ENCODE assay signal across 2 cellular contexts in the genomic region with DNA sequence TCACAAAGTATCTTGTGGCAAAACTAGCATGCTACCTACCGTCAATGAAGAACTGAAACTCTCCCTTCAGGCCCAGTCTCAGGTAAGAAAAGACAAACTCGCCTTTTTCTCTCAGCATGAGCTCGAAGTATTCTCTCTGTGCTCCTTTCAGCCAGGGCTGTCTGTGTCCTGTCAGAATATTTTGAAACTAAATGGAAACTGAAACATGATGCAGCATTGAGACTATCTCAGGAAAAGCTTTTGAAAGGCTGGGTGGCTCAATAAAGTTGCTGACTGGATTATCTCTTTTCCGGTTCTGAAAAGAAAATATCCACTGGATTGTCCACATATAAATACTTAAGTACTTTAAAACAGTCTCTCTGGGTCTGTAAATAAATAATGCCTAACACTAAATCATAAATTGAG.
TF ChIP-seq lines count a peak whose summit lies in the region.

No MANE protein-coding gene starts in this region.

TF ChIP-seq in GM23338, 12 proteins besides CTCF, POLR2A, EP300 and RAD21 (continues in another document):
- no peak for TF ChIP-seq NANOG (IDR thresholded peaks at IDR 0.05; ENCODE audit: borderline replicate concordance)
- no peak for TF ChIP-seq STAT1 (IDR thresholded peaks at IDR 0.05; ENCODE audit: unreplicated experiment)
- no peak for TF ChIP-seq ZNF114 (CRISPR knock-in tag; IDR thresholded peaks at IDR 0.05)
- no peak for TF ChIP-seq POLR2AphosphoS5 (IDR thresholded peaks at IDR 0.05; ENCODE audit: low read depth)
- TF ChIP-seq, protein P1, sequence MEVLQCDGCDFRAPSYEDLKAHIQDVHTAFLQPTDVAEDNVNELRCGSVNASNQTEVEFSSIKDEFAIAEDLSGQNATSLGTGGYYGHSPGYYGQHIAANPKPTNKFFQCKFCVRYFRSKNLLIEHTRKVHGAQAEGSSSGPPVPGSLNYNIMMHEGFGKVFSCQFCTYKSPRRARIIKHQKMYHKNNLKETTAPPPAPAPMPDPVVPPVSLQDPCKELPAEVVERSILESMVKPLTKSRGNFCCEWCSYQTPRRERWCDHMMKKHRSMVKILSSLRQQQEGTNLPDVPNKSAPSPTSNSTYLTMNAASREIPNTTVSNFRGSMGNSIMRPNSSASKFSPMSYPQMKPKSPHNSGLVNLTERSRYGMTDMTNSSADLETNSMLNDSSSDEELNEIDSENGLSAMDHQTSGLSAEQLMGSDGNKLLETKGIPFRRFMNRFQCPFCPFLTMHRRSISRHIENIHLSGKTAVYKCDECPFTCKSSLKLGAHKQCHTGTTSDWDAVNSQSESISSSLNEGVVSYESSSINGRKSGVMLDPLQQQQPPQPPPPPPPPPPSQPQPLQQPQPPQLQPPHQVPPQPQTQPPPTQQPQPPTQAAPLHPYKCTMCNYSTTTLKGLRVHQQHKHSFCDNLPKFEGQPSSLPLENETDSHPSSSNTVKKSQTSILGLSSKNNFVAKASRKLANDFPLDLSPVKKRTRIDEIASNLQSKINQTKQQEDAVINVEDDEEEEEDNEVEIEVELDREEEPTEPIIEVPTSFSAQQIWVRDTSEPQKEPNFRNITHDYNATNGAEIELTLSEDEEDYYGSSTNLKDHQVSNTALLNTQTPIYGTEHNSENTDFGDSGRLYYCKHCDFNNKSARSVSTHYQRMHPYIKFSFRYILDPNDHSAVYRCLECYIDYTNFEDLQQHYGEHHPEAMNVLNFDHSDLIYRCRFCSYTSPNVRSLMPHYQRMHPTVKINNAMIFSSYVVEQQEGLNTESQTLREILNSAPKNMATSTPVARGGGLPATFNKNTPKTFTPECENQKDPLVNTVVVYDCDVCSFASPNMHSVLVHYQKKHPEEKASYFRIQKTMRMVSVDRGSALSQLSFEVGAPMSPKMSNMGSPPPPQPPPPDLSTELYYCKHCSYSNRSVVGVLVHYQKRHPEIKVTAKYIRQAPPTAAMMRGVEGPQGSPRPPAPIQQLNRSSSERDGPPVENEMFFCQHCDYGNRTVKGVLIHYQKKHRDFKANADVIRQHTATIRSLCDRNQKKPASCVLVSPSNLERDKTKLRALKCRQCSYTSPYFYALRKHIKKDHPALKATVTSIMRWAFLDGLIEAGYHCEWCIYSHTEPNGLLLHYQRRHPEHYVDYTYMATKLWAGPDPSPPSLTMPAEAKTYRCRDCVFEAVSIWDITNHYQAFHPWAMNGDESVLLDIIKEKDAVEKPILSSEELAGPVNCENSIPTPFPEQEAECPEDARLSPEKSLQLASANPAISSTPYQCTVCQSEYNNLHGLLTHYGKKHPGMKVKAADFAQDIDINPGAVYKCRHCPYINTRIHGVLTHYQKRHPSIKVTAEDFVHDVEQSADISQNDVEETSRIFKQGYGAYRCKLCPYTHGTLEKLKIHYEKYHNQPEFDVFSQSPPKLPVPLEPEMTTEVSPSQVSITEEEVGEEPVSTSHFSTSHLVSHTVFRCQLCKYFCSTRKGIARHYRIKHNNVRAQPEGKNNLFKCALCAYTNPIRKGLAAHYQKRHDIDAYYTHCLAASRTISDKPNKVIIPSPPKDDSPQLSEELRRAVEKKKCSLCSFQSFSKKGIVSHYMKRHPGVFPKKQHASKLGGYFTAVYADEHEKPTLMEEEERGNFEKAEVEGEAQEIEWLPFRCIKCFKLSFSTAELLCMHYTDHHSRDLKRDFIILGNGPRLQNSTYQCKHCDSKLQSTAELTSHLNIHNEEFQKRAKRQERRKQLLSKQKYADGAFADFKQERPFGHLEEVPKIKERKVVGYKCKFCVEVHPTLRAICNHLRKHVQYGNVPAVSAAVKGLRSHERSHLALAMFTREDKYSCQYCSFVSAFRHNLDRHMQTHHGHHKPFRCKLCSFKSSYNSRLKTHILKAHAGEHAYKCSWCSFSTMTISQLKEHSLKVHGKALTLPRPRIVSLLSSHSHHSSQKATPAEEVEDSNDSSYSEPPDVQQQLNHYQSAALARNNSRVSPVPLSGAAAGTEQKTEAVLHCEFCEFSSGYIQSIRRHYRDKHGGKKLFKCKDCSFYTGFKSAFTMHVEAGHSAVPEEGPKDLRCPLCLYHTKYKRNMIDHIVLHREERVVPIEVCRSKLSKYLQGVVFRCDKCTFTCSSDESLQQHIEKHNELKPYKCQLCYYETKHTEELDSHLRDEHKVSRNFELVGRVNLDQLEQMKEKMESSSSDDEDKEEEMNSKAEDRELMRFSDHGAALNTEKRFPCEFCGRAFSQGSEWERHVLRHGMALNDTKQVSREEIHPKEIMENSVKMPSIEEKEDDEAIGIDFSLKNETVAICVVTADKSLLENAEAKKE (CRISPR knock-in tag; IDR thresholded peaks at IDR 0.05) = no peak
- TF ChIP-seq JUNB (IDR thresholded peaks at IDR 0.05; ENCODE audit: unreplicated experiment) = no peak
- TF ChIP-seq, protein P2, sequence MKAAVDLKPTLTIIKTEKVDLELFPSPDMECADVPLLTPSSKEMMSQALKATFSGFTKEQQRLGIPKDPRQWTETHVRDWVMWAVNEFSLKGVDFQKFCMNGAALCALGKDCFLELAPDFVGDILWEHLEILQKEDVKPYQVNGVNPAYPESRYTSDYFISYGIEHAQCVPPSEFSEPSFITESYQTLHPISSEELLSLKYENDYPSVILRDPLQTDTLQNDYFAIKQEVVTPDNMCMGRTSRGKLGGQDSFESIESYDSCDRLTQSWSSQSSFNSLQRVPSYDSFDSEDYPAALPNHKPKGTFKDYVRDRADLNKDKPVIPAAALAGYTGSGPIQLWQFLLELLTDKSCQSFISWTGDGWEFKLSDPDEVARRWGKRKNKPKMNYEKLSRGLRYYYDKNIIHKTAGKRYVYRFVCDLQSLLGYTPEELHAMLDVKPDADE (IDR thresholded peaks at IDR 0.05) = no peak
- TF ChIP-seq, protein P3, sequence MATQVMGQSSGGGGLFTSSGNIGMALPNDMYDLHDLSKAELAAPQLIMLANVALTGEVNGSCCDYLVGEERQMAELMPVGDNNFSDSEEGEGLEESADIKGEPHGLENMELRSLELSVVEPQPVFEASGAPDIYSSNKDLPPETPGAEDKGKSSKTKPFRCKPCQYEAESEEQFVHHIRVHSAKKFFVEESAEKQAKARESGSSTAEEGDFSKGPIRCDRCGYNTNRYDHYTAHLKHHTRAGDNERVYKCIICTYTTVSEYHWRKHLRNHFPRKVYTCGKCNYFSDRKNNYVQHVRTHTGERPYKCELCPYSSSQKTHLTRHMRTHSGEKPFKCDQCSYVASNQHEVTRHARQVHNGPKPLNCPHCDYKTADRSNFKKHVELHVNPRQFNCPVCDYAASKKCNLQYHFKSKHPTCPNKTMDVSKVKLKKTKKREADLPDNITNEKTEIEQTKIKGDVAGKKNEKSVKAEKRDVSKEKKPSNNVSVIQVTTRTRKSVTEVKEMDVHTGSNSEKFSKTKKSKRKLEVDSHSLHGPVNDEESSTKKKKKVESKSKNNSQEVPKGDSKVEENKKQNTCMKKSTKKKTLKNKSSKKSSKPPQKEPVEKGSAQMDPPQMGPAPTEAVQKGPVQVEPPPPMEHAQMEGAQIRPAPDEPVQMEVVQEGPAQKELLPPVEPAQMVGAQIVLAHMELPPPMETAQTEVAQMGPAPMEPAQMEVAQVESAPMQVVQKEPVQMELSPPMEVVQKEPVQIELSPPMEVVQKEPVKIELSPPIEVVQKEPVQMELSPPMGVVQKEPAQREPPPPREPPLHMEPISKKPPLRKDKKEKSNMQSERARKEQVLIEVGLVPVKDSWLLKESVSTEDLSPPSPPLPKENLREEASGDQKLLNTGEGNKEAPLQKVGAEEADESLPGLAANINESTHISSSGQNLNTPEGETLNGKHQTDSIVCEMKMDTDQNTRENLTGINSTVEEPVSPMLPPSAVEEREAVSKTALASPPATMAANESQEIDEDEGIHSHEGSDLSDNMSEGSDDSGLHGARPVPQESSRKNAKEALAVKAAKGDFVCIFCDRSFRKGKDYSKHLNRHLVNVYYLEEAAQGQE (IDR thresholded peaks at IDR 0.05; ENCODE audit: unreplicated experiment) = no peak
- no peak for TF ChIP-seq CREB1 (CRISPR knock-in tag; IDR thresholded peaks at IDR 0.05; ENCODE audit: low read depth)
- no peak for TF ChIP-seq EZH2phosphoT487 (IDR thresholded peaks at IDR 0.05; ENCODE audit: unreplicated experiment)

TF ChIP-seq in SK-N-SH, 30 proteins besides CTCF, POLR2A, EP300 and RAD21:
- TF ChIP-seq, protein P3 (IDR thresholded peaks at IDR 0.05; ENCODE audit: low read depth, low read length) = no peak
- TF ChIP-seq EZH2phosphoT487 (IDR thresholded peaks at IDR 0.05; ENCODE audit: borderline replicate concordance, low read depth) (no peak), ELF1 (IDR thresholded peaks at IDR 0.05) (no peak), GATA2 (CRISPR knock-in tag; IDR thresholded peaks at IDR 0.05) (no peak), MXI1 (IDR thresholded peaks at IDR 0.05; ENCODE audit: low read depth, low read length) (no peak)
- TF ChIP-seq, protein P4, sequence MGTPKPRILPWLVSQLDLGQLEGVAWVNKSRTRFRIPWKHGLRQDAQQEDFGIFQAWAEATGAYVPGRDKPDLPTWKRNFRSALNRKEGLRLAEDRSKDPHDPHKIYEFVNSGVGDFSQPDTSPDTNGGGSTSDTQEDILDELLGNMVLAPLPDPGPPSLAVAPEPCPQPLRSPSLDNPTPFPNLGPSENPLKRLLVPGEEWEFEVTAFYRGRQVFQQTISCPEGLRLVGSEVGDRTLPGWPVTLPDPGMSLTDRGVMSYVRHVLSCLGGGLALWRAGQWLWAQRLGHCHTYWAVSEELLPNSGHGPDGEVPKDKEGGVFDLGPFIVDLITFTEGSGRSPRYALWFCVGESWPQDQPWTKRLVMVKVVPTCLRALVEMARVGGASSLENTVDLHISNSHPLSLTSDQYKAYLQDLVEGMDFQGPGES (IDR thresholded peaks at IDR 0.05; ENCODE audit: low read depth, low read length) = no peak
